Comparison of ENCODE assay signal across 8 cellular contexts in genomic region chr20:41892031-41892430, GRCh38.
"Had no signal": no experiment of that assay in that cellular context is flagged by ENCODE, and none has a peak within 500 bp of the region (broad histone marks: within the 10 kb centered on the region; RNA-seq: fewer than 3 reads in every experiment).

No MANE protein-coding gene starts in this region.

- FAIRE-seq: G401.6, GM12878, GM12891, GM12892, GM18507, GM19239 had no signal

- DNase-seq: GDM1, GF-D8 had no signal

- H3K4me3 ChIP-seq: GM12878 had no signal

- ATAC-seq: GM12878 had no signal
